16 cellular contexts compared by ENCODE assay signal in the genomic region with DNA sequence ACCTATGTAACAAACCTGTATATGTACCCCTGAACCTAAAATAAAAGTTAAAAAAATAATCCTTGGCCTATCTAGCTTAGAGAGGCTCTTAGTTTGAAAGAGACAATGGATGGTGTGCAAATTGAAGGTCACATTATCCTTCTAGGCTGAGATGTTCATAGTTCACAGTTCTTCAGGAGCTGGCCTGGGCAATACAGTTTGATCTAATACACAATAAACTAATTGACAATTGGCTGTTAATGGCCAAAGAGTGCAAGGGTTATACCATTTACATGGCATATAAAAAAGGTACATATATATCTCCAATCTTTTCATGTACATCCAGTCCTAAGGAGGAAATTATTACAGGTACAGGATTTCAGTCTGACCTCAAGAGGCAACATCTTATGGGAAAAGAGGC.
"Had no signal": no experiment of that assay in that cellular context is flagged by ENCODE, and none has a peak within 500 bp of the region (broad histone marks: within the 10 kb centered on the region; RNA-seq: fewer than 3 reads in every experiment).

No MANE protein-coding gene starts in this region.

- H3K4me3 ChIP-seq: adrenal gland, gastrocnemius medialis, left ventricle myocardium inferior, SJSA1, thoracic aorta had no signal

- H3K9me3 Mint-ChIP-seq: activated naive CD4-positive, alpha-beta T cell treated with anti-CD3 and anti-CD28 coated beads, Interleukin-2, amount 10 ng/mL, durations not matched to agents 7 days and 5 days; T-helper 1 cell treated with Interleukin-12 subunit alpha and Interleukin-12 subunit beta and Interleukin-4 antibody, amounts not matched to agents 30 μg/mL and 1 μg/mL, for 36 hours had no signal

- H3K27me3 ChIP-seq: adrenal gland, gastrocnemius medialis, SJSA1 had no signal

- H3K4me3 Mint-ChIP-seq: activated naive CD4-positive, alpha-beta T cell treated with anti-CD3 and anti-CD28 coated beads, Interleukin-2, amount 10 ng/mL, durations not matched to agents 7 days and 5 days; nephron progenitor cell; T-helper 1 cell treated with Interleukin-12 subunit alpha and Interleukin-12 subunit beta and Interleukin-4 antibody, amounts not matched to agents 30 μg/mL and 1 μg/mL, for 36 hours had no signal

- H3K27me3 Mint-ChIP-seq: activated naive CD4-positive, alpha-beta T cell treated with anti-CD3 and anti-CD28 coated beads, Interleukin-2, amount 10 ng/mL, durations not matched to agents 7 days and 5 days had no signal

- H3K9me3 ChIP-seq: adrenal gland, gastrocnemius medialis, SJSA1, thoracic aorta had no signal

- H3K36me3 ChIP-seq: adrenal gland, gastrocnemius medialis, left ventricle myocardium inferior, SJSA1, thoracic aorta had no signal

- DNase-seq: activated CD4-positive, CD25-positive, alpha-beta regulatory T cell treated with anti-CD3 and anti-CD28 coated beads, Interleukin-2, amount 50 U/mL, for 72 hours; activated effector memory CD4-positive, alpha-beta T cell treated with Interleukin-2 at 50 U/mL for 16 hours; activated naive CD4-positive, alpha-beta T cell treated with anti-CD3 and anti-CD28 coated beads, Interleukin-2, amount 10 ng/mL, durations not matched to agents 7 days and 5 days; activated T-cell treated with anti-CD3 and anti-CD28 coated beads for 4 hours; effector CD8-positive, alpha-beta T cell; left ventricle myocardium inferior; nephron progenitor cell; occipital lobe; posterior cingulate gyrus; stimulated activated CD4-positive, alpha-beta T cell treated with anti-CD3 and anti-CD28 coated beads, Interleukin-2, amount 100 ng/mL, for 24 hours had no signal

- H3K27ac Mint-ChIP-seq: activated naive CD4-positive, alpha-beta T cell treated with anti-CD3 and anti-CD28 coated beads, Interleukin-2, amount 10 ng/mL, durations not matched to agents 7 days and 5 days had no signal

- ATAC-seq: esophagus mucosa had no signal

- H3K27ac ChIP-seq: gastrocnemius medialis, left ventricle myocardium inferior, SJSA1, thoracic aorta had no signal
